26 cellular contexts compared by ENCODE assay signal in the genomic region with DNA sequence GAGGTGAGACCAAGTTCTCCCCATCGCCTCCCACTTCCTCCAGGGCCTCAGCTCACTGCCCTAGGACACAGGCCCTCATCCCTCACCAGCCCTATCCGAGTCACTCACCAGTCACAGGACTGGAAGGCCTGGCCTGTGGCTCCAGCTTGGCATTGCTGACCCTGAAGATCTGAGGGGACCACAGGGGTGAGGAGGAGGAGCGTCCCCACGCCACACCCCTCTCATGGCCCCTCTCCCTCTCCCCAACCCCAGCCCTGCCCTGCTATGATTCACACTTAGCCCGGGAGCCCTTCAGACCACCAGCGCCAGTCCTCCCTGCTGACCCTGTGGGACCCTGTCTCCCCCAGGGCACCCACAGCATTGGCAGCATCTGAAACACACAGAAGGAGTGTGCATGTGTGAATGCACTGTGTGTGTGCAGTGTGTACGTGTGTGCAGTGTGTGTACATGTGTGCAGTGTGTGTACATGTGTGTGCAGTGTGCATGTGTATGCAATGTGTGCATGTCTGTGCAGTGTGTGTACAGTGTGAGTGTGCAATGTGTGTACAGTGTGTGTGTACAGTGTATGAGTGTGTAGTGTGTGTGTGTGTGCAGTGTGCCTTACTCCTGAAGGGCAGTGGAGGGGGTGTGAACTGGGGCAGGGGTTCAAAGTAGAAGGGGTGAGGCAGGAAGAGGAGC. TPM values are rescaled to one million over a fixed set of nuclear protein-coding genes. Genes with fewer than 3 reads are reported as not detected.
"Had no signal": no experiment of that assay in that cellular context is flagged by ENCODE, and none has a peak within 500 bp of the region (broad histone marks: within the 10 kb centered on the region; RNA-seq: fewer than 3 reads in every experiment).

No MANE protein-coding gene starts in this region.

- ATAC-seq: activated naive CD4-positive, alpha-beta T cell treated with anti-CD3 and anti-CD28 coated beads, Interleukin-2, amount 50 U/mL, for 72 hours; activated naive CD8-positive, alpha-beta T cell treated with anti-CD3 and anti-CD28 coated beads, Interleukin-2, amount 50 U/mL, for 24 hours; activated T-cell treated with anti-CD3 and anti-CD28 coated beads, Interleukin-2, amount 50 U/mL, for 4 hours; body of pancreas; PC-3; T-helper 17 cell; WTC11 had no signal

- H3K27ac ChIP-seq: ascending aorta, body of pancreas had no signal

- H3K4me3 ChIP-seq: ascending aorta, body of pancreas, MG63 had no signal

- H3K27me3 ChIP-seq: ascending aorta, body of pancreas, MG63 had no signal

- H3K36me3 Mint-ChIP-seq: activated CD4-positive, alpha-beta memory T cell treated with anti-CD3 and anti-CD28 coated beads for 36 hours; activated naive CD4-positive, alpha-beta T cell treated with anti-CD3 and anti-CD28 coated beads, Interleukin-2, amount 50 U/mL, for 72 hours; WTC11 had no signal

- H3K9me3 Mint-ChIP-seq: activated CD4-positive, alpha-beta memory T cell treated with anti-CD3 and anti-CD28 coated beads for 36 hours; activated CD4-positive, alpha-beta T cell treated with anti-CD3 and anti-CD28 coated beads, Interleukin-2, amount 10 ng/mL, durations not matched to agents 7 days and 5 days; activated naive CD4-positive, alpha-beta T cell treated with anti-CD3 and anti-CD28 coated beads, Interleukin-2, amount 50 U/mL, for 72 hours; activated naive CD8-positive, alpha-beta T cell treated with anti-CD3 and anti-CD28 coated beads, Interleukin-2, amount 50 U/mL, for 24 hours; activated T-cell treated with anti-CD3 and anti-CD28 coated beads, Interleukin-2, amount 50 U/mL, for 4 hours; WTC11 had no signal

- H3K27ac Mint-ChIP-seq: activated CD4-positive, alpha-beta memory T cell treated with anti-CD3 and anti-CD28 coated beads for 36 hours; activated CD4-positive, alpha-beta T cell treated with anti-CD3 and anti-CD28 coated beads, Interleukin-2, amount 10 ng/mL, durations not matched to agents 7 days and 5 days; activated naive CD4-positive, alpha-beta T cell treated with anti-CD3 and anti-CD28 coated beads, Interleukin-2, amount 50 U/mL, for 72 hours; activated naive CD8-positive, alpha-beta T cell treated with anti-CD3 and anti-CD28 coated beads, Interleukin-2, amount 50 U/mL, for 24 hours; T-helper 17 cell; WTC11 had no signal

- H3K4me1 Mint-ChIP-seq: activated CD4-positive, alpha-beta T cell treated with anti-CD3 and anti-CD28 coated beads, Interleukin-2, amount 10 ng/mL, durations not matched to agents 7 days and 5 days; activated naive CD8-positive, alpha-beta T cell treated with anti-CD3 and anti-CD28 coated beads, Interleukin-2, amount 50 U/mL, for 24 hours; WTC11 had no signal

- DNase-seq: activated CD4-positive, alpha-beta memory T cell treated with anti-CD3 and anti-CD28 coated beads for 36 hours; activated CD4-positive, alpha-beta T cell treated with anti-CD3 and anti-CD28 coated beads, Interleukin-2, amount 10 ng/mL, durations not matched to agents 7 days and 5 days; activated CD4-positive, CD25-positive, alpha-beta regulatory T cell treated with anti-CD3 and anti-CD28 coated beads, Interleukin-2, amount 50 U/mL, for 72 hours; activated CD8-positive, alpha-beta memory T cell treated with anti-CD3 and anti-CD28 coated beads for 24 hours; activated effector memory CD4-positive, alpha-beta T cell treated with anti-CD3 and anti-CD28 coated beads, Interleukin-2, amount 50 U/mL, for 16 hours; activated naive CD4-positive, alpha-beta T cell treated with Interleukin-2 at 50 U/mL for 16 hours; activated naive CD8-positive, alpha-beta T cell treated with anti-CD3 and anti-CD28 coated beads, Interleukin-2, amount 50 U/mL, for 24 hours; activated T-cell treated with anti-CD3 and anti-CD28 coated beads, Interleukin-2, amount 50 U/mL, for 4 hours; amniotic stem cell; body of pancreas; MG63; MV-4-11; NCI-H1092 treated with DMSO at 0.1 percent for 48 hours; NCI-H1436 treated with DMSO at 0.1 percent for 48 hours; NCI-H187; NCI-H2081; NCI-H510A treated with DMSO at 0.1 percent for 48 hours; NCI-H69; PC-3; SHP77; T-helper 17 cell; T-helper 9 cell had no signal

- H3K4me3 Mint-ChIP-seq: activated CD4-positive, alpha-beta memory T cell treated with anti-CD3 and anti-CD28 coated beads for 36 hours; activated CD4-positive, alpha-beta T cell treated with anti-CD3 and anti-CD28 coated beads, Interleukin-2, amount 10 ng/mL, durations not matched to agents 7 days and 5 days; activated naive CD8-positive, alpha-beta T cell treated with anti-CD3 and anti-CD28 coated beads, Interleukin-2, amount 50 U/mL, for 24 hours; activated T-cell treated with anti-CD3 and anti-CD28 coated beads, Interleukin-2, amount 50 U/mL, for 4 hours; T-helper 17 cell; WTC11 had no signal

- H3K36me3 ChIP-seq: ascending aorta, MG63 had no signal

- H3K27me3 Mint-ChIP-seq: activated CD4-positive, alpha-beta memory T cell treated with anti-CD3 and anti-CD28 coated beads for 36 hours; activated naive CD8-positive, alpha-beta T cell treated with anti-CD3 and anti-CD28 coated beads, Interleukin-2, amount 50 U/mL, for 24 hours had no signal

- H3K9me3 ChIP-seq: ascending aorta, body of pancreas, MG63 had no signal

- H3K4me1 ChIP-seq: ascending aorta, body of pancreas had no signal

- FAIRE-seq: RCC 7860 had no signal

RNA-seq across cellular contexts. Expression of a gene that starts 29.4 kb away (rescaled TPM):
- total RNA-seq: activated CD4-positive, alpha-beta memory T cell treated with anti-CD3 and anti-CD28 coated beads for 36 hours; activated CD4-positive, alpha-beta T cell treated with anti-CD3 and anti-CD28 coated beads, Interleukin-2, amount 10 ng/mL, durations not matched to agents 7 days and 5 days; activated naive CD4-positive, alpha-beta T cell treated with anti-CD3 and anti-CD28 coated beads, Interleukin-2, amount 50 U/mL, for 72 hours; activated T-cell treated with anti-CD3 and anti-CD28 coated beads, Interleukin-2, amount 50 U/mL, for 4 hours; ascending aorta; PC-3; T-helper 17 cell; WTC11 had no signal
